Comparison of ENCODE assay signal across 22 cellular contexts in the genomic region with DNA sequence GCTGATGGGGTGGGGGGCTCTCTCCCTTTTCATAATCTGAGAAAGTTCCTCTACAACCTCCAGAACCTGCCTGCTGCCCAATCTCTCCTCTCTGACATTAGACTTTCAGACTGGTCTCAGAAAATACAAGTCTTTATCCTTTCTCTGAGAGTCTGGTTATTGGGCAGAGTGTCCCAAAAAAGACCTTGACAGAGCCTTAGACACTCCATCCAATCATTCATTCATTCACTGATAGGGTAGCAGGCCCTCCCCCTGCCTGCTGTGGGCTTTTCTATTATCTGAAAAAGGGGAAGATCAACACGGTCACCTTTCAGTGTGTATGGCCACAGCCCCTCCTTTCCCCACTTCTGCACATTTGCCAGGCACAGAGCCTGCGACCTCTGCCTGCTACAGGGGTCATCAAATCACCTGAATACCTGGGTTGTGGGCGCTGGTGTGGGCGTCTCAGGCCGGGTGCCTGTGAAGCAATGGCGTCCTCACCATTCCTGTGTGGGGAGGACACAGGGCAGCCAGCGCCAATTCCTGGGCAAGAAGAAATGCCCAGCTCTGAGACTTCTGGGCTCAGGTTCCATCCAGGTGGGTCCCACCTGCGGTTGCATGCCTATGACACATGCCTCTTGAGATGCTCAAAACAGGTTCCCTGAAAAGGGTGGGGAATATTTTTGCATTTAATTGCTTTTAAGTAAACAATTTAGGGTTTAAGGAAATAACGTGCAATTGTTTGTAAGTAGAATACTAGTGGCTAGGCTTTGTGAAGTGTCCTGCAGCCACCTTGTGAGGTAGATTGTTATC. TPM values are rescaled to one million over a fixed set of nuclear protein-coding genes. Genes with fewer than 3 reads are reported as not detected.
DNase-seq lines count a peak whose midpoint lies in the region; ATAC-seq and TF ChIP-seq lines count a peak whose summit lies in the region.
"Had no signal": no experiment of that assay in that cellular context is flagged by ENCODE, and none has a peak within 500 bp of the region (broad histone marks: within the 10 kb centered on the region; RNA-seq: fewer than 3 reads in every experiment).

No MANE protein-coding gene starts in this region.

- H3K79me2 ChIP-seq in H9 (ENCODE audit: insufficient read depth, low read length) (no peaks in the 10 kb centered on the region), PC-3 (ENCODE audit: low read length) (no peaks in the 10 kb centered on the region)
- H3K79me2 ChIP-seq: parathyroid adenoma had no signal

- H2BK15ac ChIP-seq in H9 (ENCODE audit: low read depth, low read length), result no peak overlapping the region

- no peak overlapping the region for H3T11ph ChIP-seq in H9 (ENCODE audit: low read length)

- H2BK20ac ChIP-seq in H9 (ENCODE audit: low read depth, low read length, poor library complexity, severe bottlenecking), result no peak overlapping the region

- no peaks in the 10 kb centered on the region for H3K9me2 ChIP-seq in PC-3 (replicated peaks; ENCODE audit: low read length)

- H3K4me3 Mint-ChIP-seq in Calu3 (ENCODE audit: low read depth, unreplicated experiment) (no peak overlapping the region), H9 (no peak overlapping the region)
- H3K4me3 Mint-ChIP-seq: activated naive CD8-positive, alpha-beta T cell treated with anti-CD3 and anti-CD28 coated beads for 36 hours; activated T-cell treated with anti-CD3 and anti-CD28 coated beads, Interleukin-2, amount 50 U/mL, for 24 hours had no signal

- H3K36me3 Mint-ChIP-seq in Calu3 (ENCODE audit: insufficient read depth, unreplicated experiment) (peaks cover 9% of the 10 kb centered on the region), H9 (ENCODE audit: insufficient read depth in 1 of 3, low read depth in 3 of 3) (no peaks in the 10 kb centered on the region)
- H3K36me3 Mint-ChIP-seq: activated naive CD8-positive, alpha-beta T cell treated with anti-CD3 and anti-CD28 coated beads for 36 hours had no signal

- H3K9me3 Mint-ChIP-seq in Calu3 (ENCODE audit: low read depth, unreplicated experiment) (no peaks in the 10 kb centered on the region), H9 (no peaks in the 10 kb centered on the region)
- H3K9me3 Mint-ChIP-seq: activated naive CD8-positive, alpha-beta T cell treated with anti-CD3 and anti-CD28 coated beads for 36 hours; activated T-cell treated with anti-CD3 and anti-CD28 coated beads, Interleukin-2, amount 50 U/mL, for 24 hours had no signal

- H3K4me1 Mint-ChIP-seq in Calu3 (ENCODE audit: low read depth, unreplicated experiment) (peaks cover 43% of the 10 kb centered on the region), H9 (peaks cover 17 to 25% of the 10 kb centered on the region in 2 experiments)

- H2BK5ac ChIP-seq in H9 (ENCODE audit: insufficient read length, low read length), result no peak overlapping the region

- H3K27me3 Mint-ChIP-seq in Calu3 (ENCODE audit: unreplicated experiment), result peaks cover 19% of the 10 kb centered on the region
- peaks cover 67% of the 10 kb centered on the region for H3K27me3 Mint-ChIP-seq in H9 (ENCODE audit: low read depth)
- H3K27me3 Mint-ChIP-seq: activated naive CD8-positive, alpha-beta T cell treated with anti-CD3 and anti-CD28 coated beads for 36 hours had no signal

- no peak overlapping the region for H3K56ac ChIP-seq in H9 (ENCODE audit: insufficient read length, low read depth, low read length)

- no peaks in the 10 kb centered on the region for H4K20me1 ChIP-seq in H9 (ENCODE audit: control insufficient read depth, insufficient read depth, insufficient read length)
- no peaks in the 10 kb centered on the region for H4K20me1 ChIP-seq in PC-3 (ENCODE audit: low read length)

- no peak overlapping the region for H3K18ac ChIP-seq in H9 (ENCODE audit: insufficient read length, low read depth, low read length)

- H3K4me3 ChIP-seq in PC-3 (ENCODE audit: low read length), result no peak overlapping the region
- H3K4me3 ChIP-seq in left lung, result no peak overlapping the region
- H3K4me3 ChIP-seq: body of pancreas, dorsolateral prefrontal cortex, lower lobe of right lung, skin epidermis, testis had no signal

- no peak overlapping the region for H2AFZ ChIP-seq in H9 (ENCODE audit: low read length)
- H2AFZ ChIP-seq in PC-3 (ENCODE audit: low read length), result 0 out of 2 replicates have a peak overlapping the region, but pooled peaks have one; percentile 6
- H2AFZ ChIP-seq: parathyroid adenoma had no signal

- H4K91ac ChIP-seq in H9 (ENCODE audit: insufficient read length, low read depth, low read length), result no peak overlapping the region

- H3K14ac ChIP-seq in H9 (ENCODE audit: insufficient read depth, low read length), result no peak overlapping the region

- TF ChIP-seq CTCF in Calu3 (IDR thresholded peaks at IDR 0.05; ENCODE audit: unreplicated experiment) (no peak), H9 (conservative IDR thresholded peaks at IDR 0.05) (no peak), PC-3 (conservative IDR thresholded peaks at IDR 0.05; ENCODE audit: low read depth, low read length) (no peak), left lung (IDR thresholded peaks at IDR 0.05) (no peak), RWPE1 (conservative IDR thresholded peaks at IDR 0.05; ENCODE audit: low read depth) (no peak)

- H3K27me3 ChIP-seq in H9 (ENCODE audit: insufficient read depth, low read length) (no peaks in the 10 kb centered on the region; the same call in 1 of the 2 replicates), PC-3 (ENCODE audit: low read length) (no peaks in the 10 kb centered on the region), left lung (no peaks in the 10 kb centered on the region)
- H3K27me3 ChIP-seq: body of pancreas, dorsolateral prefrontal cortex, testis had no signal

- H3K36me3 ChIP-seq in PC-3 (ENCODE audit: low read depth, low read length) (no peaks in the 10 kb centered on the region), left lung (no peaks in the 10 kb centered on the region)
- H3K36me3 ChIP-seq: lower lobe of right lung had no signal

- no peaks in the 10 kb centered on the region for H3K79me1 ChIP-seq in H9 (ENCODE audit: insufficient read depth, low read depth, low read length, poor library complexity, severe bottlenecking)

- peak; percentile 50 for DNase-seq in Calu3
- peak; percentile 28 for DNase-seq in H9
- DNase-seq in PC-3, result peak; percentile 95
- no peak for DNase-seq in left lung
- DNase-seq in left colon, result no peak
- no peak for DNase-seq in RWPE1 (ENCODE audit: low spot score)
- no peak for DNase-seq in pons (ENCODE audit: low spot score)
- no peak for DNase-seq in NCI-H524 (lab: John Stamatoyannopoulos, UW)
- DNase-seq: activated naive CD8-positive, alpha-beta T cell treated with anti-CD3 and anti-CD28 coated beads for 36 hours; activated T-cell treated with anti-CD3 and anti-CD28 coated beads, Interleukin-2, amount 50 U/mL, for 24 hours; KBM-7; lower lobe of right lung; NCI-H1092 treated with DMSO at 0.1 percent for 48 hours; NCI-H526; stimulated activated CD4-positive, alpha-beta T cell treated with anti-CD3 and anti-CD28 coated beads, Interleukin-4, amount 100 ng/mL, for 4 hours; testis had no signal

- H4K8ac ChIP-seq in H9 (replicated peaks; ENCODE audit: insufficient read length, low read depth, low read length), result no peak overlapping the region

- H2BK120ac ChIP-seq in H9 (ENCODE audit: low read depth, low read length, poor library complexity, severe bottlenecking), result no peak overlapping the region

- intact Hi-C loops in Calu3 (cut with micrococcal nuclease; ENCODE audit: unreplicated experiment) (loop anchor here (5.0 kb wide), 1 partner anchor 37 kb away; no protein-coding TSS in a partner anchor), PC-3 (cut with micrococcal nuclease) (loop anchor here (2.0 kb wide), 1 partner anchor 36 kb away; no protein-coding TSS in a partner anchor), left lung (cut with DNase I) (no loop called here), left colon (cut with DNase I, micrococcal nuclease) (no loop called here)

- no peaks in the 10 kb centered on the region for H3K9me3 ChIP-seq in H9 (ENCODE audit: control insufficient read depth, low read depth, low read length)
- H3K9me3 ChIP-seq in PC-3 (ENCODE audit: low read length), result no peaks in the 10 kb centered on the region
- no peaks in the 10 kb centered on the region for H3K9me3 ChIP-seq in left lung
- H3K9me3 ChIP-seq: body of pancreas, lower lobe of right lung, testis had no signal

- POLR2A ChIA-PET in PC-3 (lab: Charles Lee; ENCODE audit: unreplicated experiment), result interaction anchor here (0.5 to 0.6 kb wide), 2 partner anchors 36 to 82 kb away, joined by 3 read pairs; no protein-coding TSS in a partner anchor
- POLR2A ChIA-PET in RWPE1 (lab: Yijun Ruan, JAX; ENCODE audit: low non-redundant PET), result no interaction called here

- H3K4me1 ChIP-seq in H9 (ENCODE audit: insufficient read depth, low read length) (no peaks in the 10 kb centered on the region; the same call in 1 of the 2 replicates), PC-3 (ENCODE audit: insufficient read depth, low read length) (peaks cover 25% of the 10 kb centered on the region), left lung (peaks cover 0 to 17% of the 10 kb centered on the region in 2 donors)

- H4K5ac ChIP-seq in H9 (ENCODE audit: insufficient read length, low read depth, low read length), result no peak overlapping the region

- H3K23me2 ChIP-seq in H9 (ENCODE audit: insufficient read length, low read depth, low read length, poor library complexity, severe bottlenecking), result no peaks in the 10 kb centered on the region

- no peaks in the 10 kb centered on the region for H3F3A ChIP-seq in PC-3 (ENCODE audit: low read length, unreplicated experiment)

- H3K4me2 ChIP-seq in H9 (ENCODE audit: insufficient read depth, insufficient read length, low read length), result no peak overlapping the region
- peak overlapping the region; percentile 46 for H3K4me2 ChIP-seq in PC-3 (ENCODE audit: low read length)

- H3K27ac Mint-ChIP-seq in Calu3 (ENCODE audit: unreplicated experiment) (no peak overlapping the region), H9 (no peak overlapping the region; a peak in 1 of 7 replicates)
- H3K27ac Mint-ChIP-seq: activated naive CD8-positive, alpha-beta T cell treated with anti-CD3 and anti-CD28 coated beads for 36 hours; activated T-cell treated with anti-CD3 and anti-CD28 coated beads, Interleukin-2, amount 50 U/mL, for 24 hours had no signal

- H3K23ac ChIP-seq in H9 (ENCODE audit: insufficient read length, low read depth, low read length), result no peak overlapping the region

- no peak overlapping the region for H3K4ac ChIP-seq in H9 (ENCODE audit: low read depth, low read length)

- no TSS peak for BruUV-seq in Calu3 (replicated peaks; lab: Mats Ljungman, UMichigan)
- no TSS peak for BruUV-seq in PC-3 (replicated peaks; lab: Mats Ljungman, UMichigan)

- H3K9ac ChIP-seq in H9 (ENCODE audit: extremely low read depth, insufficient read length, low read length), result no peak overlapping the region
- no peak overlapping the region; the same call in 1 of the 2 replicates for H3K9ac ChIP-seq in PC-3 (ENCODE audit: low read length)
- H3K9ac ChIP-seq: parathyroid adenoma had no signal

- WGBS in H9 (ENCODE audit: extremely low coverage, insufficient read length, low lambda C conversion rate), result no CpG with 5 or more reads among the region's 9 CpGs

- CTCF ChIA-PET in Calu3 (lab: Charles Lee), result interaction anchor here (1.0 to 1.6 kb wide), 4 partner anchors 13 to 80 kb away, joined by 3 to 4 read pairs (median 3); no protein-coding TSS in a partner anchor
- CTCF ChIA-PET in PC-3 (lab: Charles Lee), result interaction anchor here (0.6 to 1.8 kb wide), 5 partner anchors 9 to 54 kb away, joined by 3 to 19 read pairs (median 4); partner anchors contain the start of gene ELK4
- CTCF ChIA-PET in RWPE1 (lab: Yijun Ruan, JAX), result interaction anchor here (0.6 to 1.5 kb wide), 9 partner anchors 9 to 150 kb away, joined by 3 to 10 read pairs (median 4); partner anchors contain the start of gene BLACAT1

- H3K27ac ChIP-seq in H9 (ENCODE audit: insufficient read length, low read depth, low read length), result no peak overlapping the region
- H3K27ac ChIP-seq in PC-3 (ENCODE audit: low read length), result peak overlapping the region; percentile 59
- peak overlapping the region in 1 of 2 donors; percentile 3 for H3K27ac ChIP-seq in left lung
- H3K27ac ChIP-seq in RWPE1, result no peak overlapping the region
- H3K27ac ChIP-seq: body of pancreas, HL-60, parathyroid adenoma, testis had no signal

- no peak overlapping the region for H2BK12ac ChIP-seq in H9 (ENCODE audit: insufficient read length, low read depth, low read length)

- no peak overlapping the region for H2AK5ac ChIP-seq in H9 (ENCODE audit: insufficient read length, low read length)

- ATAC-seq in PC-3, result peak; percentile 75
- peak; percentile 51 for ATAC-seq in left lung
- no peak for ATAC-seq in left colon
- ATAC-seq: body of pancreas, esophagus mucosa had no signal

RNA-seq across cellular contexts. Expression of gene ELK4, which starts 52.8 kb away (rescaled TPM):
- 110 and 122 TPM in 2 replicates for total RNA-seq in Calu3 (2022)
- 28.7 and 31.2 TPM in 2 replicates for total RNA-seq in H9 (2021)
- total RNA-seq in PC-3 (2014; rRNA removed), result 16.3 and 16.4 TPM in 2 replicates
- total RNA-seq in left lung, result 10 to 100 TPM; 51.5 to 69.9 TPM
- 10 to 100 TPM; 37.4 to 39.5 TPM for total RNA-seq in left colon

Comparison
In these comparisons a context has a peak if more than half of its experiments do, and no peak if none do; other contexts are left out.
1. DNase-seq: peak in Calu3 (single experiment), H9 (single experiment) and PC-3 (single experiment); none in left lung (0 of 2), left colon (0 of 2), RWPE1 (single experiment), pons (single experiment) and NCI-H524 (0 of 2).
2. intact Hi-C loops: an anchor here in Calu3 (5.0 kb wide) and PC-3 (2.0 kb wide); none called in left lung and left colon.